22 cellular contexts compared by ENCODE assay signal in genomic region chrX:120286733-120287512, GRCh38. TPM values are rescaled to one million over a fixed set of nuclear protein-coding genes. Genes with fewer than 3 reads are reported as not detected.
DNase-seq lines count a peak whose midpoint lies in the region; ATAC-seq and TF ChIP-seq lines count a peak whose summit lies in the region.
"Had no signal": no experiment of that assay in that cellular context is flagged by ENCODE, and none has a peak within 500 bp of the region (broad histone marks: within the 10 kb centered on the region; RNA-seq: fewer than 3 reads in every experiment).

No MANE protein-coding gene starts in this region.

- ATAC-seq in GM18502 (IDR thresholded peaks at IDR 0.05; ENCODE audit: poor library complexity, unreplicated experiment) (peak; percentile 43), GM19455 (IDR thresholded peaks at IDR 0.05; ENCODE audit: unreplicated experiment) (peak; percentile 44), HG02840 (IDR thresholded peaks at IDR 0.05; ENCODE audit: low FRiP score, unreplicated experiment) (peak; percentile 32)
- ATAC-seq: stimulated activated effector memory CD8-positive, alpha-beta T cell treated with anti-CD3 and anti-CD28 coated beads, Interleukin-12 subunit alpha, Interleukin-12 subunit beta, amount 100 ng/mL, for 72 hours had no signal

- H2AFZ ChIP-seq in OCI-LY3 (ENCODE audit: low read depth, low read length) = 0 out of 2 replicates have a peak overlapping the region, but pooled peaks have one; percentile 0

- TF ChIP-seq CTCF in OCI-LY3 (IDR thresholded peaks at IDR 0.05; ENCODE audit: low read depth, low read length) = no peak
- no peak for TF ChIP-seq CTCF in sigmoid colon (IDR thresholded peaks at IDR 0.05)

- peaks cover 20% of the 10 kb centered on the region for H3K4me1 ChIP-seq in OCI-LY3 (ENCODE audit: low read length)
- H3K4me1 ChIP-seq in sigmoid colon = no peaks in the 10 kb centered on the region
- H3K4me1 ChIP-seq: HAP-1, vagina had no signal

- H3K4me3 ChIP-seq in OCI-LY3 (ENCODE audit: low read length) (0 out of 2 replicates have a peak overlapping the region, but pooled peaks have one; percentile 13), sigmoid colon (no peak overlapping the region)
- H3K4me3 ChIP-seq: HAP-1, vagina had no signal

- H3K36me3 ChIP-seq in OCI-LY3 (replicated peaks; ENCODE audit: low read depth, low read length) (no peaks in the 10 kb centered on the region), sigmoid colon (no peaks in the 10 kb centered on the region)
- H3K36me3 ChIP-seq: HAP-1, vagina had no signal

- 75 to 91% methylated on average over 4 of the region's 4 CpGs for WGBS in sigmoid colon, 2 donors

- H3K27me3 ChIP-seq in OCI-LY3 (ENCODE audit: low read depth, low read length) (no peaks in the 10 kb centered on the region), sigmoid colon (no peaks in the 10 kb centered on the region)
- H3K27me3 ChIP-seq: vagina had no signal

- H3K79me2 ChIP-seq in OCI-LY3 (ENCODE audit: low read length) = no peaks in the 10 kb centered on the region

- TF ChIP-seq POLR2A in sigmoid colon (IDR thresholded peaks at IDR 0.05) = no peak

- no peak for TF ChIP-seq EP300 in sigmoid colon (IDR thresholded peaks at IDR 0.05)

- H4K20me1 ChIP-seq in OCI-LY3 (ENCODE audit: insufficient read depth, low read length) = no peaks in the 10 kb centered on the region

- peak overlapping the region; percentile 65 for H3K4me2 ChIP-seq in OCI-LY3 (ENCODE audit: low read length)

- DNase-seq in NCI-H82 treated with DMSO at 0.1 percent for 48 hours (lab: John Stamatoyannopoulos, UW; ENCODE audit: unreplicated experiment) (no peak), cerebellar cortex (ENCODE audit: low spot score) (no peak), islet precursor cell (no peak), sigmoid colon (no peak)
- DNase-seq: activated CD4-positive, CD25-positive, alpha-beta regulatory T cell; activated naive CD8-positive, alpha-beta T cell treated with anti-CD3 and anti-CD28 coated beads, Interleukin-2, amount 10 ng/mL, durations not matched to agents 7 days and 5 days; central memory CD4-positive, alpha-beta T cell; kidney glomerular epithelial cell; NCI-H2171; stimulated activated CD4-positive, alpha-beta T cell treated with anti-CD3 and anti-CD28 coated beads, Interleukin-2, amount 100 ng/mL, for 48 hours; SW 1271 had no signal

- intact Hi-C loops in sigmoid colon (cut with DNase I) = no loop called here

- peak overlapping the region; percentile 36; the same call in 1 of the 2 replicates for H3K9ac ChIP-seq in OCI-LY3 (ENCODE audit: low read length)

- H3K9me3 ChIP-seq in OCI-LY3 (ENCODE audit: insufficient read depth, low read length) = no peaks in the 10 kb centered on the region
- H3K9me3 ChIP-seq in sigmoid colon = no peaks in the 10 kb centered on the region
- H3K9me3 ChIP-seq: HAP-1, vagina had no signal

- H3K27ac ChIP-seq in OCI-LY3 (ENCODE audit: low read length) (peak overlapping the region; percentile 63), sigmoid colon (no peak overlapping the region)
- H3K27ac ChIP-seq: vagina had no signal

RNA-seq across cellular contexts. Expression of gene TMEM255A, which starts 24.3 kb away (rescaled TPM):
- 1 to 10 TPM; 1.5 to 5.9 (median 4.3) TPM for total RNA-seq in sigmoid colon
- polyA plus RNA-seq in sigmoid colon = 1 to 10 TPM in 2 of 3 donors, under 1 TPM in 1; 0.69 to 4.2 (median 1.8) TPM
- total RNA-seq: endothelial cell of umbilical vein, myocyte, OCI-LY7, pulmonary artery endothelial cell had no signal
- polyA plus RNA-seq: endothelial cell of umbilical vein had no signal

RNA-seq across cellular contexts. Expression of gene ZBTB33, which starts 36.3 kb away (rescaled TPM):
- 10 to 100 TPM in 2 of 4 donors, 1 to 10 TPM in 2; 5.8 to 13.2 (median 9.8) TPM for total RNA-seq in sigmoid colon
- 1 to 10 TPM; 4.2 to 5.8 (median 5.8) TPM for polyA plus RNA-seq in sigmoid colon
